ENCODE assay signal across 1 cellular context in genomic region chrX:119871599-119872395, GRCh38.
TF ChIP-seq lines count a peak whose summit lies in the region.

Gene NDUFA1, plus strand, starts transcription at chrX:119871832. Its CDS starts 80 bp downstream, at chrX:119871912.
Gene RNF113A, minus strand, starts transcription at chrX:119871733. Its CDS starts 120 bp downstream, at chrX:119871613.

TF ChIP-seq in H1, 55 proteins besides CTCF, POLR2A, EP300 and RAD21 (continued from another document):
- TF ChIP-seq PHF8 (conservative IDR thresholded peaks at IDR 0.05; ENCODE audit: low read depth, low read length), result peak; percentile 66; the same call in 1 of the 2 replicates
- TF ChIP-seq SIN3A (conservative IDR thresholded peaks at IDR 0.05 in 1 of 2, IDR thresholded peaks at IDR 0.05 in 1 of 2; ENCODE audit: low read depth in 1 of 2, low read length in 2 of 2), result peak in 1 of 2 experiments; percentile 44; a peak in 1 of 4 replicates
- peak; percentile 64; the same call in 1 of the 2 replicates for TF ChIP-seq TBP (IDR thresholded peaks at IDR 0.05; ENCODE audit: low read depth, low read length)
- no peak for TF ChIP-seq ATF3 (IDR thresholded peaks at IDR 0.05; ENCODE audit: insufficient read depth, low read depth, low read length)
- TF ChIP-seq, protein P1, sequence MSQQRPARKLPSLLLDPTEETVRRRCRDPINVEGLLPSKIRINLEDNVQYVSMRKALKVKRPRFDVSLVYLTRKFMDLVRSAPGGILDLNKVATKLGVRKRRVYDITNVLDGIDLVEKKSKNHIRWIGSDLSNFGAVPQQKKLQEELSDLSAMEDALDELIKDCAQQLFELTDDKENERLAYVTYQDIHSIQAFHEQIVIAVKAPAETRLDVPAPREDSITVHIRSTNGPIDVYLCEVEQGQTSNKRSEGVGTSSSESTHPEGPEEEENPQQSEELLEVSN (IDR thresholded peaks at IDR 0.05), result 0 out of 2 replicates have a peak, but pooled peaks have one; percentile 17
- TF ChIP-seq POLR2AphosphoS5 (IDR thresholded peaks at IDR 0.05; ENCODE audit: low read depth, low read length), result 0 out of 2 replicates have a peak, but pooled peaks have one; percentile 14
- 0 out of 2 replicates have a peak, but pooled peaks have one; percentile 27 for TF ChIP-seq CEBPB (IDR thresholded peaks at IDR 0.05; ENCODE audit: low read depth, low read length)
- TF ChIP-seq TAF7 (optimal IDR thresholded peaks at IDR 0.05; ENCODE audit: borderline replicate concordance, low read depth, low read length), result peak; percentile 19
- TF ChIP-seq BRCA1 (IDR thresholded peaks at IDR 0.05; ENCODE audit: low read depth, low read length), result no peak
